In the genomic region with DNA sequence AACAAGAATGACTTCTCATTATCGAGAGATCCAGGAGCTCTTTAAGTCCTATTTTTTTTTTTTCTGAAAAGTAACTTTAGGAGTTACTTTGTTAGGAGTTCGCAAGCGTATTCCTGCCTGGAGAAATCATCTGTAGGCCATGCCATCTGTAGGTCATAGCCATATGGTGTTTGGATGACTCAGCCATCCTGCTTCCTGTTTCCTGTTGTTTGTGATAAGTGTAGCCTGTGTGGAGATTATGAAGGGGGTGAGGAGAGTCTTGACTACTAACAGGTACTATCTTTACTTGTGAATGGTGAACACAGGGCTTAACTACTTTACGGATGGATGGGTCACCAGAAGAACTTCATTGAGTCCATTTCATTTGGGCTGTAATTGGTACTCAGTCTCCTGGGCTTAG, we compare ENCODE assay signal across 22 cellular contexts.
A peak's percentile ranks its signal among the peaks of the same experiment; 100 is the strongest.
DNase-seq lines count a peak whose midpoint lies in the region; TF ChIP-seq lines count a peak whose summit lies in the region.
"Had no signal": no experiment of that assay in that cellular context is flagged by ENCODE, and none has a peak within 500 bp of the region (broad histone marks: within the 10 kb centered on the region; RNA-seq: fewer than 3 reads in every experiment).

No MANE protein-coding gene starts in this region.

- H3K36me3 Mint-ChIP-seq in MCF 10A (ENCODE audit: insufficient read depth, unreplicated experiment) = no peaks in the 10 kb centered on the region
- H3K36me3 Mint-ChIP-seq: activated CD8-positive, alpha-beta memory T cell treated with anti-CD3 and anti-CD28 coated beads, Interleukin-2, amount 10 ng/mL, durations not matched to agents 7 days and 5 days had no signal

- no peak overlapping the region for H3K4me3 Mint-ChIP-seq in MCF 10A (ENCODE audit: unreplicated experiment)
- H3K4me3 Mint-ChIP-seq: activated CD8-positive, alpha-beta memory T cell treated with anti-CD3 and anti-CD28 coated beads, Interleukin-2, amount 10 ng/mL, durations not matched to agents 7 days and 5 days; T-helper 2 cell treated with Interferon-gamma antibody and Interleukin-4, amounts not matched to agents 5 μg/mL and 100 μg/mL, for 36 hours had no signal

- DNase-seq in mammary epithelial cell = peak; percentile 24
- no peak for DNase-seq in MCF 10A (ENCODE audit: unreplicated experiment)
- peak; percentile 86 for DNase-seq in RPMI7951 (ENCODE audit: low read depth)
- no peak for DNase-seq in epithelial cell of prostate (ENCODE audit: low read depth, low spot score)
- no peak for DNase-seq in PC-9
- DNase-seq in esophagus muscularis mucosa (ENCODE audit: extremely low spot score) = no peak
- DNase-seq in prostate gland (ENCODE audit: low spot score) = no peak
- no peak for DNase-seq in activated CD8-positive, alpha-beta memory T cell treated with anti-CD3 and anti-CD28 coated beads, Interleukin-2, amount 50 U/mL, for 48 hours
- DNase-seq: activated CD4-positive, alpha-beta T cell treated with anti-CD3 and anti-CD28 coated beads for 1 hour; activated CD8-positive, alpha-beta memory T cell treated with anti-CD3 and anti-CD28 coated beads, Interleukin-2, amount 10 ng/mL, durations not matched to agents 7 days and 5 days; activated gamma-delta T cell; DND-41; heart left ventricle; islet precursor cell; MG63; midbrain; NCI-H2081; NCI-H526; sigmoid colon; stimulated activated CD4-positive, alpha-beta T cell treated with anti-CD3 and anti-CD28 coated beads, Interleukin-1b, Interleukin-23, amount 100 ng/mL, for 48 hours had no signal

- no peak for TF ChIP-seq EP300 in esophagus muscularis mucosa (IDR thresholded peaks at IDR 0.05)

- H3K4me1 ChIP-seq in mammary epithelial cell (ENCODE audit: insufficient read depth, low read length) = peaks cover 11% of the 10 kb centered on the region
- H3K4me1 ChIP-seq in PC-9 (replicated peaks; ENCODE audit: insufficient read depth) = no peaks in the 10 kb centered on the region
- H3K4me1 ChIP-seq in esophagus muscularis mucosa = no peaks in the 10 kb centered on the region
- H3K4me1 ChIP-seq in prostate gland (replicated peaks) = no peaks in the 10 kb centered on the region
- H3K4me1 ChIP-seq: A549, heart left ventricle, sigmoid colon had no signal

- in situ Hi-C loops in mammary epithelial cell (cut with MboI; ENCODE audit: low sequenced_read_pairs in 2 of 2) = no loop called here

- H3K27me3 Mint-ChIP-seq in MCF 10A (ENCODE audit: insufficient read depth, unreplicated experiment) = no peaks in the 10 kb centered on the region
- H3K27me3 Mint-ChIP-seq: activated CD8-positive, alpha-beta memory T cell treated with anti-CD3 and anti-CD28 coated beads, Interleukin-2, amount 10 ng/mL, durations not matched to agents 7 days and 5 days had no signal

- H3K4me2 ChIP-seq in mammary epithelial cell (ENCODE audit: insufficient read depth, low read depth, low read length) = no peak overlapping the region
- no peak overlapping the region for H3K4me2 ChIP-seq in PC-9
- H3K4me2 ChIP-seq: A549 had no signal

- no peak overlapping the region for H3K27ac ChIP-seq in mammary epithelial cell (ENCODE audit: insufficient read depth, low read depth, low read length)
- peak overlapping the region; percentile 14 for H3K27ac ChIP-seq in epithelial cell of prostate
- no peak overlapping the region for H3K27ac ChIP-seq in PC-9
- H3K27ac ChIP-seq in esophagus muscularis mucosa (replicated peaks in 1 of 4) = no peak overlapping the region
- H3K27ac ChIP-seq in prostate gland = no peak overlapping the region
- H3K27ac ChIP-seq: A549, heart left ventricle, sigmoid colon had no signal

- peaks cover 16% of the 10 kb centered on the region for H3K9me3 ChIP-seq in mammary epithelial cell (replicated peaks; ENCODE audit: insufficient read depth, low read length)
- 0 out of 2 replicates have a peak, but pooled peaks cover 6% of the 10 kb centered on the region for H3K9me3 ChIP-seq in PC-9 (ENCODE audit: insufficient read depth, low read depth)
- H3K9me3 ChIP-seq in esophagus muscularis mucosa = peaks cover 0 to 62% (median 55%) of the 10 kb centered on the region in 4 donors
- no peaks in the 10 kb centered on the region for H3K9me3 ChIP-seq in prostate gland
- H3K9me3 ChIP-seq: A549 had no signal

- no peak overlapping the region for H3K9ac ChIP-seq in mammary epithelial cell (ENCODE audit: insufficient read depth, low read length)

- H3K9me2 ChIP-seq in PC-9 (ENCODE audit: insufficient read depth) = no peaks in the 10 kb centered on the region

- H3K27me3 ChIP-seq in mammary epithelial cell (ENCODE audit: insufficient read depth, low read length) (no peaks in the 10 kb centered on the region), PC-9 (ENCODE audit: insufficient read depth, low read depth) (no peaks in the 10 kb centered on the region), esophagus muscularis mucosa (no peaks in the 10 kb centered on the region), prostate gland (replicated peaks; ENCODE audit: insufficient read depth) (no peaks in the 10 kb centered on the region)
- H3K27me3 ChIP-seq: MG63, sigmoid colon had no signal

- no peaks in the 10 kb centered on the region for H3K4me1 Mint-ChIP-seq in MCF 10A (ENCODE audit: insufficient read depth, unreplicated experiment)
- H3K4me1 Mint-ChIP-seq: activated CD8-positive, alpha-beta memory T cell treated with anti-CD3 and anti-CD28 coated beads, Interleukin-2, amount 10 ng/mL, durations not matched to agents 7 days and 5 days had no signal

- H3K4me3 ChIP-seq in mammary epithelial cell (replicated peaks in 1 of 3; ENCODE audit: insufficient read depth in 1 of 3, low read depth in 2 of 3, low read length in 3 of 3) (no peak overlapping the region), PC-9 (no peak overlapping the region), esophagus muscularis mucosa (no peak overlapping the region), prostate gland (no peak overlapping the region)
- H3K4me3 ChIP-seq: A549, heart left ventricle, MG63, sigmoid colon had no signal

- no peak for TF ChIP-seq CTCF in mammary epithelial cell (conservative IDR thresholded peaks at IDR 0.05 in 1 of 2, IDR thresholded peaks at IDR 0.05 in 1 of 2; ENCODE audit: extremely low read depth in 1 of 2, insufficient read depth in 1 of 2, low read depth in 1 of 2, low read length in 2 of 2)
- TF ChIP-seq CTCF in MCF 10A (IDR thresholded peaks at IDR 0.05; ENCODE audit: unreplicated experiment) = no peak
- no peak for TF ChIP-seq CTCF in PC-9 (conservative IDR thresholded peaks at IDR 0.05)
- TF ChIP-seq CTCF in esophagus muscularis mucosa (IDR thresholded peaks at IDR 0.05) = no peak
- no peak for TF ChIP-seq CTCF in prostate gland (IDR thresholded peaks at IDR 0.05)

- H3K36me3 ChIP-seq in mammary epithelial cell (ENCODE audit: insufficient read depth, low read length) (no peaks in the 10 kb centered on the region), PC-9 (ENCODE audit: low read depth) (no peaks in the 10 kb centered on the region; the same call in 1 of the 2 replicates), esophagus muscularis mucosa (no peaks in the 10 kb centered on the region), prostate gland (no peaks in the 10 kb centered on the region)
- H3K36me3 ChIP-seq: heart left ventricle, MG63, sigmoid colon had no signal

- H4K20me1 ChIP-seq in mammary epithelial cell (ENCODE audit: insufficient read depth, low read length) (no peaks in the 10 kb centered on the region), PC-9 (ENCODE audit: insufficient read depth) (no peaks in the 10 kb centered on the region)

- H3K79me2 ChIP-seq in mammary epithelial cell (ENCODE audit: insufficient read depth, low read length) (no peaks in the 10 kb centered on the region), PC-9 (ENCODE audit: low read depth) (no peaks in the 10 kb centered on the region)

- H3K9me3 Mint-ChIP-seq in MCF 10A (ENCODE audit: unreplicated experiment) = peaks cover 14% of the 10 kb centered on the region

- peak overlapping the region; percentile 22 for H2AFZ ChIP-seq in mammary epithelial cell (ENCODE audit: low read depth, low read length)
- H2AFZ ChIP-seq in PC-9 = no peak overlapping the region

- H3K27ac Mint-ChIP-seq in MCF 10A (ENCODE audit: low read depth, unreplicated experiment) = no peak overlapping the region
- H3K27ac Mint-ChIP-seq: activated CD8-positive, alpha-beta memory T cell treated with anti-CD3 and anti-CD28 coated beads, Interleukin-2, amount 10 ng/mL, durations not matched to agents 7 days and 5 days; T-helper 2 cell treated with Interferon-gamma antibody and Interleukin-4, amounts not matched to agents 5 μg/mL and 100 μg/mL, for 36 hours had no signal

- WGBS in mammary epithelial cell (ENCODE audit: low coverage, missing lambda C conversion rate) = 100% methylated on average over 4 of the region's 4 CpGs
- WGBS in esophagus muscularis mucosa = 89% methylated on average over 4 of the region's 4 CpGs
- 89% methylated on average over 4 of the region's 4 CpGs for WGBS in prostate gland

- no peak for TF ChIP-seq POLR2A in esophagus muscularis mucosa (IDR thresholded peaks at IDR 0.05; ENCODE audit: low read depth)
- TF ChIP-seq POLR2A in prostate gland (IDR thresholded peaks at IDR 0.05) = no peak

- BruUV-seq in mammary epithelial cell (replicated peaks; lab: Mats Ljungman, UMichigan) = no TSS peak
- BruUV-seq in MCF 10A (replicated peaks; lab: Mats Ljungman, UMichigan) = no TSS peak
- no TSS peak for BruUV-seq in PC-9 (replicated peaks; lab: Mats Ljungman, UMichigan)

- dilution Hi-C loops in mammary epithelial cell (cut with HindIII; ENCODE audit: low sequenced_read_pairs) = loop anchor here (5.0 kb wide), 1 partner anchor 39 kb away; no protein-coding TSS in a partner anchor

- intact Hi-C loops in mammary epithelial cell (cut with micrococcal nuclease) (no loop called here), MCF 10A (cut with micrococcal nuclease) (no loop called here), PC-9 (cut with micrococcal nuclease; ENCODE audit: unreplicated experiment) (no loop called here), esophagus muscularis mucosa (cut with DNase I) (no loop called here), prostate gland (cut with DNase I) (no loop called here)

- POLR2A ChIA-PET in MCF 10A (lab: Yijun Ruan, JAX) (interaction anchor here (0.6 kb wide), 1 partner anchor 33 kb away, joined by 5 read pairs; no protein-coding TSS in a partner anchor), PC-9 (lab: Charles Lee; ENCODE audit: unreplicated experiment) (no interaction called here)

- no peaks in the 10 kb centered on the region for H3F3A ChIP-seq in PC-9 (ENCODE audit: insufficient read depth, low read depth)

- CTCF ChIA-PET in mammary epithelial cell (lab: Charles Lee; ENCODE audit: low non-redundant PET) (no interaction called here), MCF 10A (lab: Yijun Ruan, JAX) (interaction anchor here (0.7 kb wide), 1 partner anchor 13 kb away, joined by 3 read pairs; no protein-coding TSS in a partner anchor), PC-9 (lab: Charles Lee) (no interaction called here)

Comparison
In these comparisons a context has a peak if more than half of its experiments do, and no peak if none do; other contexts are left out.
1. DNase-seq: peak in mammary epithelial cell (single experiment) and RPMI7951 (single experiment); none in MCF 10A (single experiment), epithelial cell of prostate (single experiment), PC-9 (0 of 2), esophagus muscularis mucosa (single experiment), prostate gland (single experiment) and activated CD8-positive, alpha-beta memory T cell treated with anti-CD3 and anti-CD28 coated beads, Interleukin-2, amount 50 U/mL, for 48 hours (single experiment).